Comparison of ENCODE assay signal across 9 cellular contexts in the genomic region with DNA sequence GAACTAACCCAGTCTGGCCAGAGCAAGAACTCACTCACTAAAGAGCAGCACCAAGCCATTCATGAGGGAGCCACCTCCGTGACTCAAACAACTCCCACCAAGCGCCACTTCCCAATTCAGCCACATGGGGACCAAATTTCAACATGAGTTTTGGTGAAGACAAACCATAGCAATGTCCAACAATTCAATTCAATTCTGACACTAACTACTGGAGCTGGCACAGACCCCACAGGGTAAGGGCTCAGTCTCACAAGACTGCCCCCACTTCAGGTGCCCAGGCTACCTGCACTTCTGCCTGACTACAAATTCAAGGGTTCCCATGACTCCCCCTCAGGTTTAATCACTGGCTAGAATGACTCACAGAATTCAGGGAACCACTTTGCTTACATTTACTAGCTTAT. TPM values are rescaled to one million over a fixed set of nuclear protein-coding genes. Genes with fewer than 3 reads are reported as not detected.
DNase-seq lines count a peak whose midpoint lies in the region; ATAC-seq and TF ChIP-seq lines count a peak whose summit lies in the region.
"Had no signal": no experiment of that assay in that cellular context is flagged by ENCODE, and none has a peak within 500 bp of the region (broad histone marks: within the 10 kb centered on the region; RNA-seq: fewer than 3 reads in every experiment).

No MANE protein-coding gene starts in this region.

- H3K27ac ChIP-seq in fibroblast of lung (ENCODE audit: insufficient read depth, low read length), result no peak overlapping the region

- intact Hi-C loops in activated CD4-positive, alpha-beta T cell treated with anti-CD3 and anti-CD28 coated beads, Interleukin-2, amount 10 ng/mL, durations not matched to agents 24 days and 14 days (cut with micrococcal nuclease), result loop anchor here (1.0 to 5.0 kb wide), 2 partner anchors 16 to 538 kb away; no protein-coding TSS in a partner anchor

- TF ChIP-seq CTCF in AG09309 (IDR thresholded peaks at IDR 0.05; ENCODE audit: control insufficient read depth, insufficient read depth, low read depth, low read length, missing control alignments), result peak; percentile 27
- peak; percentile 6 to 28 for TF ChIP-seq CTCF in fibroblast of lung (conservative IDR thresholded peaks at IDR 0.05 in 1 of 2, IDR thresholded peaks at IDR 0.05 in 1 of 2; ENCODE audit: low read depth in 1 of 2, low read length in 2 of 2)

- CTCF ChIA-PET in HEK293T (lab: Yijun Ruan, JAX), result interaction anchor here (0.6 to 1.1 kb wide), 3 partner anchors 10 to 918 kb away, joined by 3 to 6 read pairs (median 3); no protein-coding TSS in a partner anchor

- ATAC-seq in GM18907 (IDR thresholded peaks at IDR 0.05; ENCODE audit: unreplicated experiment), result no peak

- H3K9me3 ChIP-seq in fibroblast of lung (ENCODE audit: control insufficient read depth, insufficient read depth, low read depth, low read length), result no peaks in the 10 kb centered on the region

- H3K27me3 Mint-ChIP-seq in activated CD4-positive, alpha-beta T cell treated with anti-CD3 and anti-CD28 coated beads, Interleukin-2, amount 10 ng/mL, durations not matched to agents 24 days and 14 days, result no peaks in the 10 kb centered on the region

- H3K79me2 ChIP-seq in fibroblast of lung (ENCODE audit: control insufficient read depth, insufficient read depth, low read length), result no peaks in the 10 kb centered on the region

- peak overlapping the region; percentile 4 for H3K27ac Mint-ChIP-seq in activated CD4-positive, alpha-beta T cell treated with anti-CD3 and anti-CD28 coated beads, Interleukin-2, amount 10 ng/mL, durations not matched to agents 24 days and 14 days

- H3K4me3 ChIP-seq in AG09309 (ENCODE audit: control insufficient read depth, low read depth, low read length), result no peak overlapping the region
- no peak overlapping the region for H3K4me3 ChIP-seq in fibroblast of lung (replicated peaks in 1 of 4; ENCODE audit: control extremely low read depth in 1 of 4, insufficient read depth in 1 of 4, low read depth in 3 of 4, low read length in 4 of 4)

- H3K4me3 Mint-ChIP-seq in activated CD4-positive, alpha-beta T cell treated with anti-CD3 and anti-CD28 coated beads, Interleukin-2, amount 10 ng/mL, durations not matched to agents 24 days and 14 days, result no peak overlapping the region
- H3K4me3 Mint-ChIP-seq: brain had no signal

- peaks cover 3% of the 10 kb centered on the region for H3K36me3 Mint-ChIP-seq in activated CD4-positive, alpha-beta T cell treated with anti-CD3 and anti-CD28 coated beads, Interleukin-2, amount 10 ng/mL, durations not matched to agents 24 days and 14 days (ENCODE audit: low read depth)
- H3K36me3 Mint-ChIP-seq: brain had no signal

- H3K9ac ChIP-seq in fibroblast of lung (ENCODE audit: insufficient read depth, low read length), result no peak overlapping the region

- no peaks in the 10 kb centered on the region for H3K27me3 ChIP-seq in fibroblast of lung (ENCODE audit: control insufficient read depth, insufficient read depth, low read length)

- peaks cover 10% of the 10 kb centered on the region for H3K9me3 Mint-ChIP-seq in activated CD4-positive, alpha-beta T cell treated with anti-CD3 and anti-CD28 coated beads, Interleukin-2, amount 10 ng/mL, durations not matched to agents 24 days and 14 days

- H3K4me1 Mint-ChIP-seq in activated CD4-positive, alpha-beta T cell treated with anti-CD3 and anti-CD28 coated beads, Interleukin-2, amount 10 ng/mL, durations not matched to agents 24 days and 14 days, result peaks cover 19% of the 10 kb centered on the region

- DNase-seq in AG09309 (ENCODE audit: low read depth), result no peak
- peak; percentile 54 for DNase-seq in HEK293T (ENCODE audit: extremely low spot score)
- DNase-seq in activated CD4-positive, alpha-beta T cell treated with anti-CD3 and anti-CD28 coated beads, Interleukin-2, amount 10 ng/mL, durations not matched to agents 24 days and 14 days, result peak; percentile 73
- peak in 1 of 2 donors; percentile 26 for DNase-seq in fibroblast of lung (ENCODE audit: low read depth in 2 of 2)
- peak; percentile 22 to 32 for DNase-seq in stimulated activated CD4-positive, alpha-beta T cell treated with anti-CD3 and anti-CD28 coated beads, Interleukin-4, amount 100 ng/mL, for 48 hours (ENCODE audit: low read depth in 2 of 2)
- DNase-seq in NCI-H1048 (lab: John Stamatoyannopoulos, UW), result no peak
- DNase-seq in globus pallidus (ENCODE audit: low spot score), result no peak

- H4K20me1 ChIP-seq in fibroblast of lung (ENCODE audit: control insufficient read depth, extremely low read depth, insufficient read depth, low read length), result no peaks in the 10 kb centered on the region

- no peak overlapping the region for H3K4me2 ChIP-seq in fibroblast of lung (ENCODE audit: extremely low read depth, insufficient read depth, low read length)

- no peaks in the 10 kb centered on the region for H3K36me3 ChIP-seq in fibroblast of lung (ENCODE audit: control insufficient read depth, insufficient read depth, low read length)

- H3K4me1 ChIP-seq in fibroblast of lung (ENCODE audit: control insufficient read depth, extremely low read depth, insufficient read depth, low read length), result peaks cover 16% of the 10 kb centered on the region

- POLR2A ChIA-PET in HEK293T (lab: Yijun Ruan, JAX), result no interaction called here

- H2AFZ ChIP-seq in fibroblast of lung (ENCODE audit: low read length), result no peak overlapping the region

TF ChIP-seq in HEK293T, 16 proteins besides CTCF, POLR2A, EP300 and RAD21:
- TF ChIP-seq ELF4 (IDR thresholded peaks at IDR 0.05) (no peak), BHLHE40 (IDR thresholded peaks at IDR 0.05; ENCODE audit: borderline replicate concordance) (no peak), FOXK2 (IDR thresholded peaks at IDR 0.05) (no peak), L3MBTL2 (conservative IDR thresholded peaks at IDR 0.05) (no peak), HDGF (IDR thresholded peaks at IDR 0.05; ENCODE audit: borderline replicate concordance) (no peak), FOXA1 (IDR thresholded peaks at IDR 0.05) (no peak), SP1 (IDR thresholded peaks at IDR 0.05) (no peak), SUZ12 (IDR thresholded peaks at IDR 0.05) (no peak), TARDBP (IDR thresholded peaks at IDR 0.05) (no peak), CTBP1 (IDR thresholded peaks at IDR 0.05; ENCODE audit: borderline replicate concordance) (no peak), FOXM1 (IDR thresholded peaks at IDR 0.05; ENCODE audit: borderline replicate concordance) (no peak), NFRKB (IDR thresholded peaks at IDR 0.05) (no peak), ARNT (IDR thresholded peaks at IDR 0.05) (no peak), ZNF384 (IDR thresholded peaks at IDR 0.05) (no peak), LEF1 (IDR thresholded peaks at IDR 0.05; ENCODE audit: borderline replicate concordance) (no peak)
- TF ChIP-seq, protein P1, sequence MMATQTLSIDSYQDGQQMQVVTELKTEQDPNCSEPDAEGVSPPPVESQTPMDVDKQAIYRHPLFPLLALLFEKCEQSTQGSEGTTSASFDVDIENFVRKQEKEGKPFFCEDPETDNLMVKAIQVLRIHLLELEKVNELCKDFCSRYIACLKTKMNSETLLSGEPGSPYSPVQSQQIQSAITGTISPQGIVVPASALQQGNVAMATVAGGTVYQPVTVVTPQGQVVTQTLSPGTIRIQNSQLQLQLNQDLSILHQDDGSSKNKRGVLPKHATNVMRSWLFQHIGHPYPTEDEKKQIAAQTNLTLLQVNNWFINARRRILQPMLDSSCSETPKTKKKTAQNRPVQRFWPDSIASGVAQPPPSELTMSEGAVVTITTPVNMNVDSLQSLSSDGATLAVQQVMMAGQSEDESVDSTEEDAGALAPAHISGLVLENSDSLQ (IDR thresholded peaks at IDR 0.05), result no peak

RNA-seq across cellular contexts. Expression of a gene that starts 48.8 kb away (rescaled TPM):
- 306 and 307 TPM in 2 replicates for total RNA-seq in activated CD4-positive, alpha-beta T cell treated with anti-CD3 and anti-CD28 coated beads, Interleukin-2, amount 10 ng/mL, durations not matched to agents 24 days and 14 days
- total RNA-seq in fibroblast of lung, result 11.6 and 13.5 TPM in 2 replicates
- polyA plus RNA-seq in fibroblast of lung, result 74.1 and 99.5 TPM in 2 replicates
- polyA plus RNA-seq in fibroblast of lung (2012), result 65.2 and 91.7 TPM in 2 replicates
- polyA minus RNA-seq in fibroblast of lung (ENCODE audit: low replicate concordance), result 0.89 and 3.6 TPM in 2 replicates

Comparison
In these comparisons a context has a peak if more than half of its experiments do, and no peak if none do; other contexts are left out.
1. DNase-seq: peak in HEK293T (single experiment), activated CD4-positive, alpha-beta T cell treated with anti-CD3 and anti-CD28 coated beads, Interleukin-2, amount 10 ng/mL, durations not matched to agents 24 days and 14 days (single experiment) and stimulated activated CD4-positive, alpha-beta T cell treated with anti-CD3 and anti-CD28 coated beads, Interleukin-4, amount 100 ng/mL, for 48 hours (2 of 2); none in AG09309 (single experiment), NCI-H1048 (single experiment) and globus pallidus (single experiment).
2. RNA of a gene that starts 48.8 kb away (total RNA-seq): 306 to 307 TPM in activated CD4-positive, alpha-beta T cell treated with anti-CD3 and anti-CD28 coated beads, Interleukin-2, amount 10 ng/mL, durations not matched to agents 24 days and 14 days; 11.6 to 13.5 TPM in fibroblast of lung; every median in the first group is over 10 times any median in the second.